Comparison of ENCODE assay signal across 20 cellular contexts in genomic region chr7:131482800-131483199, GRCh38.
DNase-seq lines count a peak whose midpoint lies in the region; ATAC-seq and TF ChIP-seq lines count a peak whose summit lies in the region.
"Had no signal": no experiment of that assay in that cellular context is flagged by ENCODE, and none has a peak within 500 bp of the region (broad histone marks: within the 10 kb centered on the region; RNA-seq: fewer than 3 reads in every experiment).

No MANE protein-coding gene starts in this region.

- peaks cover 6% of the 10 kb centered on the region; the same call in 1 of the 2 replicates for H3K36me3 ChIP-seq in OCI-LY1 (ENCODE audit: insufficient read depth, low read length)
- peaks cover 16% of the 10 kb centered on the region for H3K36me3 ChIP-seq in effector memory CD4-positive, alpha-beta T cell (ENCODE audit: control insufficient read depth, insufficient read depth, low read length)

- H3K27ac ChIP-seq in OCI-LY1 (ENCODE audit: low read depth, low read length, poor library complexity, severe bottlenecking) = peak overlapping the region; percentile 59
- no peak overlapping the region for H3K27ac ChIP-seq in effector memory CD4-positive, alpha-beta T cell (ENCODE audit: insufficient read depth, low read length, poor library complexity, severe bottlenecking)
- H3K27ac ChIP-seq: heart left ventricle, SK-N-MC, vagina had no signal

- DNase-seq in GM12864 (ENCODE audit: low read depth) (peak; percentile 26), type B pancreatic cell (ENCODE audit: extremely low spot score, unreplicated experiment) (no peak), DMS153 treated with DMSO at 0.1 percent for 48 hours (lab: John Stamatoyannopoulos, UW; ENCODE audit: unreplicated experiment) (no peak)
- DNase-seq in activated naive CD4-positive, alpha-beta T cell treated with anti-CD3 and anti-CD28 coated beads, Interleukin-2, amount 50 U/mL, for 72 hours (ENCODE audit: low spot score in 2 of 2) = no peak
- DNase-seq in effector memory CD4-positive, alpha-beta T cell = no peak
- DNase-seq: activated CD4-positive, CD25-positive, alpha-beta regulatory T cell treated with anti-CD3 and anti-CD28 coated beads, Interleukin-2, amount 50 U/mL, for 72 hours; activated naive CD8-positive, alpha-beta T cell treated with anti-CD3 and anti-CD28 coated beads, Interleukin-2, amount 10 ng/mL, durations not matched to agents 7 days and 5 days; C1 segment of cervical spinal cord; DMS153; heart left ventricle; immature natural killer cell; NCI-H1694; NCI-H345; stimulated activated CD4-positive, alpha-beta T cell treated with anti-CD3 and anti-CD28 coated beads, Interleukin-4, amount 100 ng/mL, for 4 hours; T1000 had no signal

- no peak overlapping the region for H3K9ac ChIP-seq in OCI-LY1 (ENCODE audit: low read length)

- no peaks in the 10 kb centered on the region for H3K27me3 Mint-ChIP-seq in type B pancreatic cell
- H3K27me3 Mint-ChIP-seq: activated naive CD8-positive, alpha-beta T cell treated with anti-CD3 and anti-CD28 coated beads, Interleukin-2, amount 10 ng/mL, durations not matched to agents 7 days and 5 days had no signal

- ATAC-seq in GM19025 (IDR thresholded peaks at IDR 0.05; ENCODE audit: low read depth, unreplicated experiment) (peak; percentile 57), HG02870 (IDR thresholded peaks at IDR 0.05; ENCODE audit: unreplicated experiment) (peak; percentile 61)
- no peak for ATAC-seq in activated naive CD4-positive, alpha-beta T cell treated with anti-CD3 and anti-CD28 coated beads, Interleukin-2, amount 50 U/mL, for 72 hours
- ATAC-seq: heart left ventricle had no signal

- H3K4me1 Mint-ChIP-seq in type B pancreatic cell (ENCODE audit: unreplicated experiment) = peaks cover 5% of the 10 kb centered on the region
- H3K4me1 Mint-ChIP-seq: activated naive CD8-positive, alpha-beta T cell treated with anti-CD3 and anti-CD28 coated beads, Interleukin-2, amount 10 ng/mL, durations not matched to agents 7 days and 5 days; immature natural killer cell had no signal

- peaks cover 20% of the 10 kb centered on the region for H3K4me1 ChIP-seq in OCI-LY1 (ENCODE audit: insufficient read depth, low read length, severe bottlenecking)
- H3K4me1 ChIP-seq in effector memory CD4-positive, alpha-beta T cell (ENCODE audit: control insufficient read depth, insufficient read depth, low read length, poor library complexity, severe bottlenecking) = no peaks in the 10 kb centered on the region
- H3K4me1 ChIP-seq: vagina had no signal

- no peaks in the 10 kb centered on the region for H4K20me1 ChIP-seq in OCI-LY1 (ENCODE audit: insufficient read depth, low read length)

- H3K9me3 ChIP-seq in OCI-LY1 (ENCODE audit: low read length) = no peaks in the 10 kb centered on the region
- H3K9me3 ChIP-seq in effector memory CD4-positive, alpha-beta T cell (ENCODE audit: control insufficient read depth, low read length) = no peaks in the 10 kb centered on the region
- H3K9me3 ChIP-seq: heart left ventricle, vagina had no signal

- TF ChIP-seq CTCF in GM12864 (IDR thresholded peaks at IDR 0.05; ENCODE audit: low read depth, low read length, missing control alignments) (no peak), OCI-LY1 (IDR thresholded peaks at IDR 0.05; ENCODE audit: low read length) (no peak), type B pancreatic cell (conservative IDR thresholded peaks at IDR 0.05) (no peak)

- H3F3A ChIP-seq in OCI-LY1 (ENCODE audit: insufficient read depth, low read length) = no peaks in the 10 kb centered on the region; the same call in 1 of the 2 replicates

- no peak overlapping the region for H3K4me2 ChIP-seq in OCI-LY1 (ENCODE audit: low read length)

- H2AFZ ChIP-seq in OCI-LY1 (ENCODE audit: low read length) = no peak overlapping the region

- H3K4me3 Mint-ChIP-seq in type B pancreatic cell = no peak overlapping the region
- H3K4me3 Mint-ChIP-seq: activated naive CD8-positive, alpha-beta T cell treated with anti-CD3 and anti-CD28 coated beads, Interleukin-2, amount 10 ng/mL, durations not matched to agents 7 days and 5 days; immature natural killer cell had no signal

- H3K27ac Mint-ChIP-seq in activated naive CD4-positive, alpha-beta T cell treated with anti-CD3 and anti-CD28 coated beads, Interleukin-2, amount 50 U/mL, for 72 hours = no peak overlapping the region
- H3K27ac Mint-ChIP-seq in type B pancreatic cell = no peak overlapping the region
- H3K27ac Mint-ChIP-seq: activated naive CD8-positive, alpha-beta T cell treated with anti-CD3 and anti-CD28 coated beads, Interleukin-2, amount 10 ng/mL, durations not matched to agents 7 days and 5 days had no signal

- no peaks in the 10 kb centered on the region for H3K27me3 ChIP-seq in OCI-LY1 (ENCODE audit: insufficient read depth, low read length)
- H3K27me3 ChIP-seq in effector memory CD4-positive, alpha-beta T cell (replicated peaks; ENCODE audit: control insufficient read depth, insufficient read depth, low read length, poor library complexity, severe bottlenecking) = no peaks in the 10 kb centered on the region
- H3K27me3 ChIP-seq: heart left ventricle, vagina had no signal

- no peaks in the 10 kb centered on the region for H3K79me2 ChIP-seq in OCI-LY1 (ENCODE audit: insufficient read depth, low read length)

- H3K4me3 ChIP-seq in GM12864 (ENCODE audit: low read depth, low read length) = no peak overlapping the region
- no peak overlapping the region for H3K4me3 ChIP-seq in OCI-LY1 (ENCODE audit: low read depth, low read length, poor library complexity, severe bottlenecking)
- H3K4me3 ChIP-seq in effector memory CD4-positive, alpha-beta T cell (ENCODE audit: insufficient read depth, low read depth, low read length, poor library complexity, severe bottlenecking) = no peak overlapping the region
- H3K4me3 ChIP-seq: heart left ventricle, SK-N-MC, vagina had no signal

- no peaks in the 10 kb centered on the region for H3K36me3 Mint-ChIP-seq in activated naive CD4-positive, alpha-beta T cell treated with anti-CD3 and anti-CD28 coated beads, Interleukin-2, amount 50 U/mL, for 72 hours
- peaks cover 9% of the 10 kb centered on the region for H3K36me3 Mint-ChIP-seq in type B pancreatic cell

- no peaks in the 10 kb centered on the region for H3K9me3 Mint-ChIP-seq in activated naive CD4-positive, alpha-beta T cell treated with anti-CD3 and anti-CD28 coated beads, Interleukin-2, amount 50 U/mL, for 72 hours
- H3K9me3 Mint-ChIP-seq in type B pancreatic cell = no peaks in the 10 kb centered on the region
- H3K9me3 Mint-ChIP-seq: activated naive CD8-positive, alpha-beta T cell treated with anti-CD3 and anti-CD28 coated beads, Interleukin-2, amount 10 ng/mL, durations not matched to agents 7 days and 5 days; immature natural killer cell had no signal

- no peaks in the 10 kb centered on the region for H3K9me2 ChIP-seq in OCI-LY1 (ENCODE audit: low read depth, low read length)

Comparison
In these comparisons a context has a peak if more than half of its experiments do, and no peak if none do; other contexts are left out.
1. ATAC-seq: peak in GM19025 (single experiment) and HG02870 (single experiment); none in activated naive CD4-positive, alpha-beta T cell treated with anti-CD3 and anti-CD28 coated beads, Interleukin-2, amount 50 U/mL, for 72 hours (0 of 2).